In genomic region chr19:10830941-10831779, GRCh38 we compare ENCODE assay signal across 22 cellular contexts. TPM values are rescaled to one million over a fixed set of nuclear protein-coding genes. Genes with fewer than 3 reads are reported as not detected.
DNase-seq lines count a peak whose midpoint lies in the region; FAIRE-seq and TF ChIP-seq lines count a peak whose summit lies in the region.
"Had no signal": no experiment of that assay in that cellular context is flagged by ENCODE, and none has a peak within 500 bp of the region (broad histone marks: within the 10 kb centered on the region; RNA-seq: fewer than 3 reads in every experiment).

No MANE protein-coding gene starts in this region.

- no peak for DNase-seq in MCF 10A (ENCODE audit: unreplicated experiment)
- no peak for DNase-seq in breast epithelium (ENCODE audit: low spot score in 2 of 2)
- DNase-seq in OCI-LY7 (ENCODE audit: low spot score), result no peak
- DNase-seq in H1 (ENCODE audit: low read depth in 1 of 2, low spot score in 2 of 2), result no peak
- no peak for DNase-seq in DMS53 (lab: John Stamatoyannopoulos, UW)
- DNase-seq in activated CD8-positive, alpha-beta memory T cell treated with anti-CD3 and anti-CD28 coated beads, Interleukin-2, amount 50 U/mL, for 48 hours, result no peak
- no peak for DNase-seq in type B pancreatic cell (ENCODE audit: extremely low spot score, unreplicated experiment)
- DNase-seq: 8988T; CD4-positive, CD25-positive, alpha-beta regulatory T cell; COR-L47; DMS153; H9; NCI-H1092 treated with DMSO at 0.1 percent for 48 hours; NCI-H1694; NCI-H2107; NCI-H226; NCI-H526 had no signal

- H3K9me3 ChIP-seq in breast epithelium (no peaks in the 10 kb centered on the region), OCI-LY7 (ENCODE audit: low read length) (no peaks in the 10 kb centered on the region), H1 (ENCODE audit: insufficient read depth in 2 of 2, low read depth in 1 of 2, low read length in 1 of 2) (no peaks in the 10 kb centered on the region), neutrophil (no peaks in the 10 kb centered on the region)

- POLR2A ChIA-PET in MCF 10A (lab: Yijun Ruan, JAX) (no interaction called here), OCI-LY7 (lab: Charles Lee) (no interaction called here), H1 (lab: Charles Lee; ENCODE audit: partially characterized antibody) (interaction anchor here (0.7 to 1.0 kb wide), 3 partner anchors 13 to 1835 kb away, joined by 3 read pairs; partner anchors contain the start of genes MAN2B1 and WDR83)

- H3K27me3 ChIP-seq in breast epithelium (no peaks in the 10 kb centered on the region), H1 (replicated peaks in 1 of 4; ENCODE audit: control insufficient read depth in 3 of 4, extremely low read depth in 1 of 4, insufficient read depth in 3 of 4, low read length in 3 of 4) (no peaks in the 10 kb centered on the region), neutrophil (no peaks in the 10 kb centered on the region)

- H2BK15ac ChIP-seq in H1 (ENCODE audit: low read length), result no peak overlapping the region

- peak overlapping the region in 1 of 2 donors; percentile 12 for H3K27ac ChIP-seq in breast epithelium
- H3K27ac ChIP-seq in OCI-LY7 (ENCODE audit: low read depth, low read length, poor library complexity, severe bottlenecking), result no peak overlapping the region
- H3K27ac ChIP-seq in H1 (ENCODE audit: low read depth, low read length), result no peak overlapping the region
- H3K27ac ChIP-seq in neutrophil, result peak overlapping the region; percentile 48

- TF ChIP-seq EP300 in H1 (IDR thresholded peaks at IDR 0.05; ENCODE audit: borderline replicate concordance in 1 of 2, low read depth in 2 of 2, low read length in 2 of 2), result no peak

- H3K9ac ChIP-seq in H1 (replicated peaks in 1 of 4; ENCODE audit: extremely low read depth in 1 of 4, low read depth in 3 of 4, low read length in 3 of 4), result no peak overlapping the region

- CTCF ChIA-PET in MCF 10A (lab: Yijun Ruan, JAX) (interaction anchor here (1.2 kb wide), 1 partner anchor 34 kb away, joined by 3 read pairs; no protein-coding TSS in a partner anchor), OCI-LY7 (lab: Charles Lee; ENCODE audit: unreplicated experiment) (no interaction called here), H1 (lab: Charles Lee; ENCODE audit: partially characterized antibody) (interaction anchor here (0.5 to 4.8 kb wide), 6 partner anchors 10 to 214 kb away, joined by 3 to 22 read pairs (median 5); no protein-coding TSS in a partner anchor)

- H3K79me1 ChIP-seq in H1 (ENCODE audit: low read depth, low read length), result peaks cover 4% of the 10 kb centered on the region; the same call in 1 of the 2 replicates

- no peaks in the 10 kb centered on the region; the same call in 1 of the 2 replicates for H3K79me2 ChIP-seq in OCI-LY7 (ENCODE audit: insufficient read depth, low read depth, low read length)
- no peaks in the 10 kb centered on the region for H3K79me2 ChIP-seq in H1 (ENCODE audit: control insufficient read depth in 1 of 2, insufficient read depth in 2 of 2, low read length in 2 of 2)

- no peak overlapping the region for H4K5ac ChIP-seq in H1 (ENCODE audit: insufficient read length, low read depth, low read length)

- no peak overlapping the region for H3K27ac Mint-ChIP-seq in MCF 10A (ENCODE audit: low read depth, unreplicated experiment)
- no peak overlapping the region for H3K27ac Mint-ChIP-seq in type B pancreatic cell
- H3K27ac Mint-ChIP-seq: B cell; CD4-positive, CD25-positive, alpha-beta regulatory T cell had no signal

- H3K4me3 ChIP-seq in breast epithelium, result no peak overlapping the region
- H3K4me3 ChIP-seq in OCI-LY7 (ENCODE audit: low read depth, low read length, poor library complexity, severe bottlenecking), result no peak overlapping the region
- H3K4me3 ChIP-seq in H1 (ENCODE audit: extremely low read depth in 1 of 4, insufficient read depth in 2 of 4, low read depth in 3 of 4, low read length in 4 of 4), result no peak overlapping the region
- no peak overlapping the region for H3K4me3 ChIP-seq in neutrophil (ENCODE audit: low read depth in 1 of 2, low read length in 1 of 2)

- H2BK12ac ChIP-seq in H1 (ENCODE audit: low read depth, low read length), result no peak overlapping the region

- no peak for FAIRE-seq in H1 (lab: Jason Lieb, UNC)
- FAIRE-seq: GM12892, HTR-8/SVneo had no signal

- no peak overlapping the region for H2BK120ac ChIP-seq in H1 (replicated peaks; ENCODE audit: low read depth, low read length)

- no peak overlapping the region for H2AFZ ChIP-seq in OCI-LY7 (ENCODE audit: low read length)
- no peak overlapping the region for H2AFZ ChIP-seq in H1 (ENCODE audit: low read length)

- no peak overlapping the region for H2BK5ac ChIP-seq in H1 (ENCODE audit: low read depth, low read length)

- H3K36me3 Mint-ChIP-seq in MCF 10A (ENCODE audit: insufficient read depth, unreplicated experiment) (peaks cover 47% of the 10 kb centered on the region), type B pancreatic cell (peaks cover 8% of the 10 kb centered on the region)

- no peak overlapping the region for H3K18ac ChIP-seq in H1 (ENCODE audit: extremely low read depth, low read length)

- H3K56ac ChIP-seq in H1 (replicated peaks; ENCODE audit: insufficient read length, low read depth, low read length), result no peak overlapping the region

- H3K27me3 Mint-ChIP-seq in MCF 10A (ENCODE audit: insufficient read depth, unreplicated experiment) (no peaks in the 10 kb centered on the region), type B pancreatic cell (no peaks in the 10 kb centered on the region)
- H3K27me3 Mint-ChIP-seq: B cell had no signal

- H3K14ac ChIP-seq in H1 (ENCODE audit: insufficient read length), result no peak overlapping the region

- H3K4me3 Mint-ChIP-seq in MCF 10A (ENCODE audit: unreplicated experiment) (no peak overlapping the region), type B pancreatic cell (no peak overlapping the region)
- H3K4me3 Mint-ChIP-seq: B cell; CD4-positive, CD25-positive, alpha-beta regulatory T cell; H9 had no signal

- H3K36me3 ChIP-seq in breast epithelium, result no peaks in the 10 kb centered on the region
- peaks cover 49% of the 10 kb centered on the region for H3K36me3 ChIP-seq in OCI-LY7 (ENCODE audit: insufficient read depth, low read length)
- peaks cover 0 to 31% (median 12%) of the 10 kb centered on the region in 4 experiments; a peak in 7 of 8 replicates for H3K36me3 ChIP-seq in H1 (ENCODE audit: control insufficient read depth in 2 of 4, insufficient read depth in 4 of 4, low read length in 3 of 4)
- H3K36me3 ChIP-seq in neutrophil, result peaks cover 87% of the 10 kb centered on the region

- no peaks in the 10 kb centered on the region for H3K9me2 ChIP-seq in OCI-LY7 (ENCODE audit: insufficient read depth, low read length)

- no peak for TF ChIP-seq RAD21 in H1 (IDR thresholded peaks at IDR 0.05 in 1 of 2, conservative IDR thresholded peaks at IDR 0.05 in 1 of 2; ENCODE audit: low read depth in 2 of 2, low read length in 2 of 2)

- no peak overlapping the region for H4K91ac ChIP-seq in H1 (replicated peaks; ENCODE audit: insufficient read length, low read length)

- BruUV-seq in MCF 10A (replicated peaks; lab: Mats Ljungman, UMichigan) (TSS peak; percentile 27), OCI-LY7 (replicated peaks; lab: Mats Ljungman, UMichigan) (TSS peak; percentile 65)

- H3K4me1 Mint-ChIP-seq in MCF 10A (ENCODE audit: insufficient read depth, unreplicated experiment) (peaks cover under 1% of the 10 kb centered on the region), type B pancreatic cell (ENCODE audit: unreplicated experiment) (peaks cover 6% of the 10 kb centered on the region)

- TF ChIP-seq CTCF in MCF 10A (IDR thresholded peaks at IDR 0.05; ENCODE audit: unreplicated experiment) (no peak), breast epithelium (IDR thresholded peaks at IDR 0.05) (no peak), OCI-LY7 (conservative IDR thresholded peaks at IDR 0.05; ENCODE audit: low read length) (no peak), H1 (IDR thresholded peaks at IDR 0.05; ENCODE audit: control extremely low read depth in 1 of 3, insufficient read depth in 1 of 3, low read depth in 1 of 3, low read length in 3 of 3) (no peak), neutrophil (IDR thresholded peaks at IDR 0.05) (no peak), type B pancreatic cell (conservative IDR thresholded peaks at IDR 0.05) (no peak)

- H3K9me3 Mint-ChIP-seq in MCF 10A (ENCODE audit: unreplicated experiment) (no peaks in the 10 kb centered on the region), type B pancreatic cell (peaks cover 4% of the 10 kb centered on the region)

- peaks cover 8% of the 10 kb centered on the region; the same call in 1 of the 2 replicates for H3K23me2 ChIP-seq in H1 (ENCODE audit: low read depth, low read length)

- H3K23ac ChIP-seq in H1 (ENCODE audit: insufficient read length), result no peak overlapping the region

- WGBS in H1 (ENCODE audit: extremely low coverage in 1 of 2, insufficient coverage in 1 of 2, insufficient read length in 1 of 2, insufficient replicate concordance in 2 of 2, low coverage in 1 of 2, low lambda C conversion rate in 2 of 2, missing lambda C conversion rate in 1 of 2), 2 experiments, result 94% methylated on average over 30 of the region's 32 CpGs; no CpG with 5 or more reads in 1 of the 2 experiments

- no peak overlapping the region for H2BK20ac ChIP-seq in H1 (ENCODE audit: low read length)

- no peak for TF ChIP-seq POLR2A in breast epithelium (IDR thresholded peaks at IDR 0.05)
- TF ChIP-seq POLR2A in H1 (IDR thresholded peaks at IDR 0.05; ENCODE audit: control extremely low read depth in 1 of 2, low read depth in 2 of 2, low read length in 2 of 2), result no peak

- intact Hi-C loops in MCF 10A (cut with micrococcal nuclease) (no loop called here), breast epithelium (cut with DNase I; ENCODE audit: low total_unique reads) (no loop called here), OCI-LY7 (cut with micrococcal nuclease; ENCODE audit: unreplicated experiment) (no loop called here)

- no peak overlapping the region for H3K4ac ChIP-seq in H1 (replicated peaks; ENCODE audit: insufficient read length, low read depth, low read length)

- no peak overlapping the region for H2AK5ac ChIP-seq in H1 (ENCODE audit: low read depth, low read length)

- H3K4me2 ChIP-seq in OCI-LY7 (ENCODE audit: low read length) (no peak overlapping the region), H1 (ENCODE audit: insufficient read depth in 1 of 2, low read depth in 2 of 2, low read length in 2 of 2) (no peak overlapping the region)

- H3K4me1 ChIP-seq in breast epithelium (no peaks in the 10 kb centered on the region), OCI-LY7 (ENCODE audit: insufficient read depth, low read length, poor library complexity, severe bottlenecking) (peaks cover 5% of the 10 kb centered on the region), H1 (replicated peaks in 1 of 4; ENCODE audit: control insufficient read depth in 3 of 4, insufficient read depth in 4 of 4, low read length in 3 of 4) (peaks cover 0 to 7% (median 4%) of the 10 kb centered on the region in 4 experiments; a peak in 6 of 7 replicates), neutrophil (ENCODE audit: control insufficient read depth in 1 of 2, insufficient read depth in 1 of 2, low read depth in 1 of 2, low read length in 1 of 2) (peaks cover 0 to 6% of the 10 kb centered on the region in 2 experiments)

- peak overlapping the region; percentile 21; the same call in 1 of the 2 replicates for H4K8ac ChIP-seq in H1 (ENCODE audit: extremely low read depth, insufficient read depth, low read length)

- H4K20me1 ChIP-seq in OCI-LY7 (ENCODE audit: insufficient read depth, low read length) (no peaks in the 10 kb centered on the region), H1 (replicated peaks in 1 of 2; ENCODE audit: control insufficient read depth in 1 of 2, insufficient read depth in 2 of 2, low read length in 2 of 2) (peaks cover 0 to 10% of the 10 kb centered on the region in 2 experiments)

RNA-seq across cellular contexts. Expression of gene TMED1, which starts 4.9 kb away (rescaled TPM):
- total RNA-seq in MCF 10A (2022) (16.5 and 23.2 TPM in 2 replicates), breast epithelium (10 to 100 TPM; 27.2 to 51.2 (median 42.4) TPM), OCI-LY7 (2022) (13.2 and 13.7 TPM in 2 replicates), type B pancreatic cell (ENCODE audit: low replicate concordance) (23.0 and 30.9 TPM in 2 replicates)
- 20.8 and 22.5 TPM in 2 replicates for total RNA-seq in OCI-LY7 (2014; rRNA removed; shearing (Covaris generic))
- 26.2 and 26.9 TPM in 2 replicates for total RNA-seq in H1 (2021; fragmentation: NEBNext Ultra II Directional; extraction: Animal tissue kit (Norgen Biotek cat#: 25700))
- 31.9 and 41.7 TPM in 2 replicates for polyA plus RNA-seq in H1 (2011; rRNA removed)
- 44.8 TPM for polyA plus RNA-seq in H1 (2011; cell fraction: cytosol; rRNA removed)
- polyA plus RNA-seq in H1 (2011; cell fraction: nucleus; rRNA removed), result 29.2 TPM
- 19.0 to 35.1 TPM (median 31.2 TPM) in 4 replicates for polyA plus RNA-seq in H1 (2012, experiment 1 of 2)
- 31.9 TPM for polyA plus RNA-seq in H1 (2012, experiment 2 of 2)
- 25.1 TPM for polyA plus RNA-seq in H1 (2013, experiment 1 of 2)
- polyA plus RNA-seq in H1 (2013, experiment 2 of 2), result 31.6 TPM
- polyA minus RNA-seq in H1 (2011; rRNA and poly(A)+ RNA removed), result 13.8 and 22.8 TPM in 2 replicates
- polyA minus RNA-seq in H1 (2011; cell fraction: cytosol; rRNA and poly(A)+ RNA removed), result 16.4 TPM
- polyA minus RNA-seq in H1 (2011; cell fraction: nucleus; rRNA and poly(A)+ RNA removed), result 8.5 TPM

RNA-seq across cellular contexts. Expression of gene C19orf38, which starts 17.1 kb away (rescaled TPM):
- total RNA-seq in MCF 10A (2022) (0.30 and 0.49 TPM in 2 replicates), breast epithelium (1 to 10 TPM; 1.3 to 2.7 (median 2.0) TPM), OCI-LY7 (2022) (4.9 and 7.5 TPM in 2 replicates), type B pancreatic cell (ENCODE audit: low replicate concordance) (0.45 and 1.1 TPM in 2 replicates)
- 4.2 and 5.2 TPM in 2 replicates for total RNA-seq in OCI-LY7 (2014; rRNA removed; shearing (Covaris generic))
- total RNA-seq in H1 (2021; fragmentation: NEBNext Ultra II Directional; extraction: Animal tissue kit (Norgen Biotek cat#: 25700)), result 0.27 TPM in 1 of 2 replicates, not detected in the other
- polyA plus RNA-seq in H1 (2011; rRNA removed), result 0.53 and 0.77 TPM in 2 replicates
- polyA plus RNA-seq in H1 (2011; cell fraction: cytosol; rRNA removed), result 0.50 TPM
- polyA plus RNA-seq in H1 (2011; cell fraction: nucleus; rRNA removed), result 0.68 TPM
- polyA plus RNA-seq in H1 (2012, experiment 1 of 2), result 0.32 to 0.66 TPM (median 0.39 TPM) in 3 of 4 replicates, not detected in the other
- 0.39 TPM for polyA plus RNA-seq in H1 (2012, experiment 2 of 2)
- 0.20 TPM for polyA plus RNA-seq in H1 (2013, experiment 1 of 2)
- polyA plus RNA-seq in H1 (2013, experiment 2 of 2), result 0.31 TPM
- polyA minus RNA-seq in H1 (2011; rRNA and poly(A)+ RNA removed), result 0.20 and 0.28 TPM in 2 replicates
- not detected for polyA minus RNA-seq in H1 (2011; cell fraction: cytosol; rRNA and poly(A)+ RNA removed)
- polyA minus RNA-seq in H1 (2011; cell fraction: nucleus; rRNA and poly(A)+ RNA removed), result 1.1 TPM
- total RNA-seq: H9, LHCN-M2 had no signal

RNA-seq across cellular contexts. Expression of gene CARM1, which starts 40.2 kb away (rescaled TPM):
- 49.5 and 51.7 TPM in 2 replicates for total RNA-seq in MCF 10A (2022)
- 10 to 100 TPM; 11.6 to 17.3 (median 17.0) TPM for total RNA-seq in breast epithelium
- total RNA-seq in OCI-LY7 (2014; rRNA removed; shearing (Covaris generic)), result 35.1 and 41.2 TPM in 2 replicates
- 107 and 108 TPM in 2 replicates for total RNA-seq in OCI-LY7 (2022)
- total RNA-seq in H1 (2021; fragmentation: NEBNext Ultra II Directional; extraction: Animal tissue kit (Norgen Biotek cat#: 25700)), result 134 and 136 TPM in 2 replicates
- 164 and 270 TPM in 2 replicates for polyA plus RNA-seq in H1 (2011; rRNA removed)
- 106 TPM for polyA plus RNA-seq in H1 (2011; cell fraction: cytosol; rRNA removed)
- polyA plus RNA-seq in H1 (2011; cell fraction: nucleus; rRNA removed), result 178 TPM
- polyA plus RNA-seq in H1 (2012, experiment 1 of 2), result 75.6 to 138 TPM (median 129 TPM) in 4 replicates
- 122 TPM for polyA plus RNA-seq in H1 (2012, experiment 2 of 2)
- 125 TPM for polyA plus RNA-seq in H1 (2013, experiment 1 of 2)
- polyA plus RNA-seq in H1 (2013, experiment 2 of 2), result 126 TPM
- 71.3 and 96.2 TPM in 2 replicates for polyA minus RNA-seq in H1 (2011; rRNA and poly(A)+ RNA removed)
- 60.0 TPM for polyA minus RNA-seq in H1 (2011; cell fraction: cytosol; rRNA and poly(A)+ RNA removed)
- 48.8 TPM for polyA minus RNA-seq in H1 (2011; cell fraction: nucleus; rRNA and poly(A)+ RNA removed)
- total RNA-seq in type B pancreatic cell (ENCODE audit: low replicate concordance), result 81.9 and 104 TPM in 2 replicates
